In genomic region chr3:172562881-172563835, GRCh38 we compare ENCODE assay signal across 8 cellular contexts. TPM values are rescaled to one million over a fixed set of nuclear protein-coding genes. Genes with fewer than 3 reads are reported as not detected.
DNase-seq lines count a peak whose midpoint lies in the region; ATAC-seq and TF ChIP-seq lines count a peak whose summit lies in the region.

No MANE protein-coding gene starts in this region.

- POLR2A ChIA-PET in activated B cell treated with CpG ODN at 0.5 μM for 24 hours (lab: Charles Lee): no interaction called here

- no peaks in the 10 kb centered on the region for H3K36me3 Mint-ChIP-seq in activated B cell treated with CpG ODN at 0.5 μM for 24 hours (ENCODE audit: low read depth)

- CTCF ChIA-PET in activated B cell treated with CpG ODN at 0.5 μM for 24 hours (lab: Charles Lee): interaction anchor here (2.3 kb wide), 1 partner anchor 33 kb away, joined by 9 read pairs; no protein-coding TSS in a partner anchor

- peaks cover 11% of the 10 kb centered on the region for H3K4me1 Mint-ChIP-seq in activated B cell treated with CpG ODN at 0.5 μM for 24 hours

- H3K4me3 ChIP-seq in fibroblast of villous mesenchyme (ENCODE audit: low read depth, low read length): peak overlapping the region; percentile 3

- peak overlapping the region; percentile 50 for H3K27ac Mint-ChIP-seq in activated B cell treated with CpG ODN at 0.5 μM for 24 hours

- TF ChIP-seq CTCF in activated B cell treated with CpG ODN at 0.5 μM for 24 hours (IDR thresholded peaks at IDR 0.05) (no peak), fibroblast of villous mesenchyme (IDR thresholded peaks at IDR 0.05; ENCODE audit: insufficient read depth, low read depth, low read length) (no peak)

- H3K27me3 Mint-ChIP-seq in activated B cell treated with CpG ODN at 0.5 μM for 24 hours: no peaks in the 10 kb centered on the region

- peak overlapping the region; percentile 53 for H3K4me3 Mint-ChIP-seq in activated B cell treated with CpG ODN at 0.5 μM for 24 hours

- peak; percentile 48 for DNase-seq in stimulated activated CD4-positive, alpha-beta T cell treated with anti-CD3 and anti-CD28 coated beads, Interleukin-15, amount 100 ng/mL, for 24 hours
- DNase-seq in stimulated activated CD4-positive, alpha-beta T cell treated with anti-CD3 and anti-CD28 coated beads, Interleukin-4, amount 100 ng/mL, for 1 hour: no peak
- DNase-seq in HK-2 (ENCODE audit: unreplicated experiment): peak; percentile 38
- no peak for DNase-seq in activated B cell treated with CpG ODN at 0.5 μM for 24 hours
- peak; percentile 100 for DNase-seq in fibroblast of villous mesenchyme (ENCODE audit: low read depth)
- no peak for DNase-seq in sciatic nerve (ENCODE audit: low spot score)
- DNase-seq in NCI-H1930 (lab: John Stamatoyannopoulos, UW): no peak
- DNase-seq in NCI-H2107 treated with DMSO at 0.1 percent for 48 hours (lab: John Stamatoyannopoulos, UW; ENCODE audit: unreplicated experiment): no peak

- ATAC-seq in activated B cell treated with CpG ODN at 0.5 μM for 24 hours (ENCODE audit: low read depth): no peak
- ATAC-seq in sciatic nerve: peak; percentile 96

- intact Hi-C loops in activated B cell treated with CpG ODN at 0.5 μM for 24 hours (cut with micrococcal nuclease) (no loop called here), sciatic nerve (cut with DNase I) (no loop called here)

- no peaks in the 10 kb centered on the region for H3K9me3 Mint-ChIP-seq in activated B cell treated with CpG ODN at 0.5 μM for 24 hours

RNA-seq across cellular contexts. Expression of gene TNFSF10, which starts 39.9 kb away (rescaled TPM):
- total RNA-seq in activated B cell treated with CpG ODN at 0.5 μM for 24 hours (7.2 and 7.4 TPM in 2 replicates), fibroblast of villous mesenchyme (0.43 and 0.64 TPM in 2 replicates), sciatic nerve (36.5 TPM)

Comparison
In these comparisons a context has a peak if more than half of its experiments do, and no peak if none do; other contexts are left out.
1. DNase-seq: peak in stimulated activated CD4-positive, alpha-beta T cell treated with anti-CD3 and anti-CD28 coated beads, Interleukin-15, amount 100 ng/mL, for 24 hours (single experiment), HK-2 (single experiment) and fibroblast of villous mesenchyme (single experiment); none in stimulated activated CD4-positive, alpha-beta T cell treated with anti-CD3 and anti-CD28 coated beads, Interleukin-4, amount 100 ng/mL, for 1 hour (single experiment), activated B cell treated with CpG ODN at 0.5 μM for 24 hours (single experiment), sciatic nerve (single experiment), NCI-H1930 (0 of 2) and NCI-H2107 treated with DMSO at 0.1 percent for 48 hours (single experiment).